Comparison of ENCODE assay signal across 8 cellular contexts in the genomic region with DNA sequence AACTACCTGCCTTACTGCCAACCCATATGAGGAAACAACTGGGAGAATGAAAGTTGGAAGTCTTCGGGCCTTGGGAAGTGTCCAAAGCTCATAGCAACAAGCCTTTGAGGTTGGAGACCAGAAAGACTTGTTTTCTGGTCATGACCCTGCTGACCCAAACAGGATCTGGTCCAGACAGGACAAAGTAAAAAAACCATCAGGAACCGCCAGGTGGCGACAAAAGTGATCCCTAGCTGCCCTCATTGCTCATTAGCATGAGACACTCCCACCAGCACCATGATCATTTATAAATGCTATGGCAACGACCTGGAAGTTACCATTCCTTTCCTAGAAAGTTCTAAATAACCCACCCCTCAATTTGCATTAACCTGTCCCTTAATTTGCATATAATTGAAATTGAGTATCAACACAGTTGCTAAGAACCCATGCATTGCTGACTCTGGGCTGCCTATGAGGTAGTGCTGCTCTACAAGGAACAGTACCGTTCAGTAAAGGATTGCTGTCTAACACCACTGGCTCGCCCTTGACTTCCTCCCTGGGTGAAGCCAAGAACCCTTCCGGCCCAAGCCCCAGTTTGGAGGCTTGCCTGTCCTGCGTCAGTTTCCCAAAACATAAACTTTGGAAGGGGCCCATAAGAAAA.
A peak's percentile ranks its signal among the peaks of the same experiment; 100 is the strongest.
DNase-seq lines count a peak whose midpoint lies in the region; ATAC-seq, FAIRE-seq and TF ChIP-seq lines count a peak whose summit lies in the region.

No MANE protein-coding gene starts in this region.

- no peaks in the 10 kb centered on the region for H3K36me3 Mint-ChIP-seq in CD8-positive, alpha-beta memory T cell
- peaks cover 2% of the 10 kb centered on the region for H3K36me3 Mint-ChIP-seq in astrocyte (ENCODE audit: low read depth, unreplicated experiment)
- no peaks in the 10 kb centered on the region for H3K36me3 Mint-ChIP-seq in endothelial cell (ENCODE audit: low read depth, unreplicated experiment)

- H3K4me2 ChIP-seq in OCI-LY1 (ENCODE audit: low read length) (no peak overlapping the region), astrocyte (ENCODE audit: low read length) (no peak overlapping the region), osteoblast (ENCODE audit: insufficient read depth, low read length) (no peak overlapping the region)

- H2AFZ ChIP-seq in OCI-LY1 (ENCODE audit: low read length): no peak overlapping the region
- no peak overlapping the region for H2AFZ ChIP-seq in astrocyte (ENCODE audit: low read depth, low read length)
- H2AFZ ChIP-seq in osteoblast (ENCODE audit: low read length): no peak overlapping the region

- CTCF ChIA-PET in CD8-positive, alpha-beta memory T cell (lab: Charles Lee): interaction anchor here (1.2 to 1.6 kb wide), 3 partner anchors 17 to 597 kb away, joined by 3 to 4 read pairs (median 3); no protein-coding TSS in a partner anchor

- H3K27me3 ChIP-seq in CD8-positive, alpha-beta memory T cell (ENCODE audit: insufficient read depth, low read length, poor library complexity, severe bottlenecking): no peaks in the 10 kb centered on the region
- H3K27me3 ChIP-seq in OCI-LY1 (ENCODE audit: insufficient read depth, low read length) (no peaks in the 10 kb centered on the region), astrocyte (ENCODE audit: insufficient read depth, low read length) (no peaks in the 10 kb centered on the region), osteoblast (ENCODE audit: insufficient read depth, low read length) (no peaks in the 10 kb centered on the region)

- no peak for FAIRE-seq in astrocyte (lab: Jason Lieb, UNC)

- H3K4me3 ChIP-seq in CD8-positive, alpha-beta memory T cell (ENCODE audit: low read length): no peak overlapping the region
- H3K4me3 ChIP-seq in OCI-LY1 (ENCODE audit: low read depth, low read length, poor library complexity, severe bottlenecking): no peak overlapping the region
- no peak overlapping the region for H3K4me3 ChIP-seq in astrocyte (ENCODE audit: insufficient read depth, low read depth, low read length)
- H3K4me3 ChIP-seq in osteoblast (ENCODE audit: insufficient read depth, low read length): no peak overlapping the region

- H3K4me3 Mint-ChIP-seq in CD8-positive, alpha-beta memory T cell: no peak overlapping the region
- peak overlapping the region; percentile 8 for H3K4me3 Mint-ChIP-seq in astrocyte (ENCODE audit: unreplicated experiment)
- H3K4me3 Mint-ChIP-seq in endothelial cell (ENCODE audit: unreplicated experiment): no peak overlapping the region

- DNase-seq in CD8-positive, alpha-beta memory T cell: peak in 4 of 5 donors; percentile 15 to 62 (median 20)
- DNase-seq in astrocyte (ENCODE audit: low read depth): no peak
- DNase-seq in osteoblast (ENCODE audit: insufficient read length, low spot score, missing footprints): no peak
- DNase-seq in endothelial cell (ENCODE audit: low spot score): no peak
- no peak for DNase-seq in cardiac septum (ENCODE audit: low spot score)

- H3K9me3 Mint-ChIP-seq in CD8-positive, alpha-beta memory T cell: no peaks in the 10 kb centered on the region
- H3K9me3 Mint-ChIP-seq in astrocyte (ENCODE audit: unreplicated experiment) (peaks cover 4% of the 10 kb centered on the region), endothelial cell (ENCODE audit: unreplicated experiment) (no peaks in the 10 kb centered on the region)

- peaks cover 3 to 16% of the 10 kb centered on the region in 2 donors for H3K27me3 Mint-ChIP-seq in CD8-positive, alpha-beta memory T cell
- H3K27me3 Mint-ChIP-seq in astrocyte (ENCODE audit: low read depth, unreplicated experiment) (no peaks in the 10 kb centered on the region), endothelial cell (ENCODE audit: unreplicated experiment) (no peaks in the 10 kb centered on the region)

- POLR2A ChIA-PET in CD8-positive, alpha-beta memory T cell (lab: Charles Lee): no interaction called here

- H3F3A ChIP-seq in OCI-LY1 (ENCODE audit: insufficient read depth, low read length): no peaks in the 10 kb centered on the region

- H3K9me2 ChIP-seq in OCI-LY1 (ENCODE audit: low read depth, low read length): no peaks in the 10 kb centered on the region

- H3K4me1 ChIP-seq in CD8-positive, alpha-beta memory T cell (ENCODE audit: insufficient read depth, low read length): no peaks in the 10 kb centered on the region
- H3K4me1 ChIP-seq in OCI-LY1 (ENCODE audit: insufficient read depth, low read length, severe bottlenecking) (no peaks in the 10 kb centered on the region), astrocyte (ENCODE audit: insufficient read depth, low read length) (peaks cover 14% of the 10 kb centered on the region), osteoblast (ENCODE audit: insufficient read depth, low read length) (peaks cover 3% of the 10 kb centered on the region)

- H3K27ac Mint-ChIP-seq in CD8-positive, alpha-beta memory T cell: peak overlapping the region in 1 of 8 donors; percentile 80
- H3K27ac Mint-ChIP-seq in astrocyte (ENCODE audit: unreplicated experiment): peak overlapping the region; percentile 47
- no peak overlapping the region for H3K27ac Mint-ChIP-seq in endothelial cell (ENCODE audit: unreplicated experiment)

- TF ChIP-seq CTCF in OCI-LY1 (IDR thresholded peaks at IDR 0.05; ENCODE audit: low read length) (peak; percentile 81), astrocyte (IDR thresholded peaks at IDR 0.05; ENCODE audit: insufficient read depth, low read depth, low read length) (no peak), osteoblast (IDR thresholded peaks at IDR 0.05; ENCODE audit: extremely low read depth, low read depth, low read length) (peak; percentile 65), endothelial cell (IDR thresholded peaks at IDR 0.05; ENCODE audit: unreplicated experiment) (no peak)

- no peak overlapping the region for H3K27ac ChIP-seq in CD8-positive, alpha-beta memory T cell (ENCODE audit: low read depth, low read length)
- H3K27ac ChIP-seq in OCI-LY1 (ENCODE audit: low read depth, low read length, poor library complexity, severe bottlenecking) (no peak overlapping the region), astrocyte (ENCODE audit: low read depth, low read length) (peak overlapping the region; percentile 57), osteoblast (ENCODE audit: low read depth, low read length) (no peak overlapping the region)

- H3K79me2 ChIP-seq in OCI-LY1 (ENCODE audit: insufficient read depth, low read length) (no peaks in the 10 kb centered on the region), astrocyte (ENCODE audit: insufficient read depth, low read length) (no peaks in the 10 kb centered on the region), osteoblast (ENCODE audit: insufficient read depth, low read length) (no peaks in the 10 kb centered on the region)

- H3K9ac ChIP-seq in OCI-LY1 (ENCODE audit: low read length): no peak overlapping the region
- H3K9ac ChIP-seq in astrocyte (ENCODE audit: low read length): no peak overlapping the region

- no peaks in the 10 kb centered on the region for H3K9me3 ChIP-seq in CD8-positive, alpha-beta memory T cell (ENCODE audit: low read length)
- H3K9me3 ChIP-seq in OCI-LY1 (ENCODE audit: low read length) (peaks cover 3% of the 10 kb centered on the region; the same call in 1 of the 2 replicates), astrocyte (ENCODE audit: insufficient read depth, low read depth, low read length) (no peaks in the 10 kb centered on the region), osteoblast (ENCODE audit: low read depth, low read length) (no peaks in the 10 kb centered on the region)

- intact Hi-C loops in cardiac septum (cut with DNase I): no loop called here

- H3K36me3 ChIP-seq in CD8-positive, alpha-beta memory T cell (ENCODE audit: insufficient read depth, low read length): no peaks in the 10 kb centered on the region
- H3K36me3 ChIP-seq in OCI-LY1 (ENCODE audit: insufficient read depth, low read length) (no peaks in the 10 kb centered on the region), astrocyte (ENCODE audit: insufficient read depth, low read length) (no peaks in the 10 kb centered on the region), osteoblast (ENCODE audit: insufficient read depth, low read length) (no peaks in the 10 kb centered on the region)

- no peaks in the 10 kb centered on the region for H4K20me1 ChIP-seq in OCI-LY1 (ENCODE audit: insufficient read depth, low read length)
- no peaks in the 10 kb centered on the region for H4K20me1 ChIP-seq in astrocyte (ENCODE audit: insufficient read depth, low read length)
- no peaks in the 10 kb centered on the region for H4K20me1 ChIP-seq in osteoblast (ENCODE audit: insufficient read depth, low read length)

- ATAC-seq in GM21515 (IDR thresholded peaks at IDR 0.05; ENCODE audit: unreplicated experiment): peak; percentile 75
- ATAC-seq in GM19397 (IDR thresholded peaks at IDR 0.05; ENCODE audit: unreplicated experiment): no peak

- H3K4me1 Mint-ChIP-seq in CD8-positive, alpha-beta memory T cell: no peaks in the 10 kb centered on the region
- H3K4me1 Mint-ChIP-seq in astrocyte (ENCODE audit: low read depth, unreplicated experiment): peaks cover 28% of the 10 kb centered on the region
- no peaks in the 10 kb centered on the region for H3K4me1 Mint-ChIP-seq in endothelial cell (ENCODE audit: unreplicated experiment)

Comparison
In these comparisons a context has a peak if more than half of its experiments do, and no peak if none do; other contexts are left out.
1. DNase-seq: peak in CD8-positive, alpha-beta memory T cell (4 of 5); none in astrocyte (single experiment), osteoblast (single experiment), endothelial cell (single experiment) and cardiac septum (single experiment).
2. CTCF ChIP-seq: peak in OCI-LY1 (single experiment) and osteoblast (single experiment); none in astrocyte (single experiment) and endothelial cell (single experiment).